In the genomic region with DNA sequence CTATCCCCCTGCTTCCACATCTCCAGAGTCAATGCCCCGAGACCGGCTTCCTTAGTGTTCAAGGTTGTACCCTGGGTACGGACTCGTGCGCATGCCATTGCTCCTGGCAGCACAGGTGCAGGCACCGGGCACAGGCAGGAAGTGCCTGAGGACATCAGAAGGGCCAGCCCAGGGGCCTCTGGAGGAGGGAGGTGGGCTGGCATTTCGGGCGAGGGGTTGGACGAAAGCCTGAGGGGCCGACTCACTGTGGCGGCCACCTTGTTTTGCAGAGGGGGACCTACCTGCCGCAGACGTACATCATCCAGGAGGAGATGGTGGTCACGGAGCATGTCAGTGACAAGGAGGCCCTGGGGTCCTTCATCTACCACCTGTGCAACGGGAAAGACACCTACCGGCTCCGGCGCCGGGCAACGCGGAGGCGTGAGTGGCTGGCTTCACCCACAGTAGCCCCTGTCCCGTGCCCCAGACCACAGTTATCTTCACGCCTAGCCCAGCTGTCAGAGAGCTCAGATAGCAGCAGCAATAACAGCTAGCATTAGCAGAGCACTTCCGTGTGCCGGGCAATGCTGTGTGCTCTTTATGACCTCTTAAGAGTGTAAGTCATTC, we compare ENCODE assay signal across 12 cellular contexts. TPM values are rescaled to one million over a fixed set of nuclear protein-coding genes. Genes with fewer than 3 reads are reported as not detected.
DNase-seq lines count a peak whose midpoint lies in the region; ATAC-seq and TF ChIP-seq lines count a peak whose summit lies in the region.
"Had no signal": no experiment of that assay in that cellular context is flagged by ENCODE, and none has a peak within 500 bp of the region (broad histone marks: within the 10 kb centered on the region; RNA-seq: fewer than 3 reads in every experiment).

No MANE protein-coding gene starts in this region.

- H3K79me1 ChIP-seq in neuronal stem cell (ENCODE audit: low read depth, low read length), result peaks cover 6% of the 10 kb centered on the region

- H3K14ac ChIP-seq in neuronal stem cell (ENCODE audit: low read length), result no peak overlapping the region

- DNase-seq in DND-41 (no peak), coronary artery (ENCODE audit: low spot score) (peak; percentile 60), neuronal stem cell (ENCODE audit: low spot score) (no peak), NCI-H1417 treated with DMSO at 0.1 percent for 48 hours (lab: John Stamatoyannopoulos, UW) (no peak), GDM1 (lab: John Stamatoyannopoulos, UW) (no peak), erythroblast (lab: John Stamatoyannopoulos, UW) (no peak)
- DNase-seq: Calu3, NCI-H2227 treated with DMSO at 0.1 percent for 48 hours had no signal

- H3K9ac ChIP-seq in DND-41 (ENCODE audit: low read depth, low read length), result no peak overlapping the region
- no peak overlapping the region for H3K9ac ChIP-seq in neuronal stem cell (ENCODE audit: low read depth, low read length, poor library complexity)

- no peak overlapping the region for H3K4me2 ChIP-seq in DND-41 (ENCODE audit: insufficient read depth, low read length)
- no peak overlapping the region for H3K4me2 ChIP-seq in neuronal stem cell (ENCODE audit: insufficient read depth, low read length, poor library complexity, severe bottlenecking)

- TF ChIP-seq CTCF in DND-41 (IDR thresholded peaks at IDR 0.05; ENCODE audit: borderline replicate concordance, extremely low read depth, low read length, poor library complexity, severe bottlenecking), result no peak
- TF ChIP-seq CTCF in coronary artery (IDR thresholded peaks at IDR 0.05), result no peak

- H2AFZ ChIP-seq in DND-41 (ENCODE audit: low read depth, low read length) (no peak overlapping the region), neuronal stem cell (ENCODE audit: low read length) (no peak overlapping the region)

- peak overlapping the region; percentile 48 for H3K23ac ChIP-seq in neuronal stem cell (ENCODE audit: low read depth, low read length, poor library complexity)

- no peak overlapping the region for H2AK5ac ChIP-seq in neuronal stem cell (ENCODE audit: low read depth, low read length)

- H3K9me3 ChIP-seq in DND-41 (ENCODE audit: insufficient read depth, low read length, severe bottlenecking), result no peaks in the 10 kb centered on the region
- no peaks in the 10 kb centered on the region for H3K9me3 ChIP-seq in KOPT-K1 (ENCODE audit: insufficient read depth, low read length, poor library complexity, severe bottlenecking)
- H3K9me3 ChIP-seq in neuronal stem cell (replicated peaks in 1 of 2; ENCODE audit: control insufficient read depth in 2 of 2, insufficient read depth in 1 of 2, low read depth in 1 of 2, low read length in 2 of 2), result no peaks in the 10 kb centered on the region
- H3K9me3 ChIP-seq: neutrophil, tibial artery had no signal

- H4K8ac ChIP-seq in neuronal stem cell (ENCODE audit: low read depth, low read length), result no peak overlapping the region

- no peak overlapping the region for H2BK15ac ChIP-seq in neuronal stem cell (ENCODE audit: low read length)

- no peak overlapping the region for H2BK12ac ChIP-seq in neuronal stem cell (ENCODE audit: low read length)

- H2BK120ac ChIP-seq in neuronal stem cell (ENCODE audit: low read depth, low read length), result no peak overlapping the region

- H3K27me3 ChIP-seq in DND-41 (ENCODE audit: insufficient read depth, low read length, poor library complexity), result no peaks in the 10 kb centered on the region
- no peaks in the 10 kb centered on the region for H3K27me3 ChIP-seq in neuronal stem cell (ENCODE audit: control insufficient read depth in 3 of 3, insufficient read depth in 3 of 3, low read depth in 1 of 3, low read length in 3 of 3)
- H3K27me3 ChIP-seq: neutrophil, tibial artery had no signal

- WGBS in neuronal stem cell (ENCODE audit: extremely low coverage in 2 of 2, insufficient read length in 2 of 2, insufficient replicate concordance in 1 of 2), 2 donors, result no CpG with 5 or more reads among the region's 26 CpGs

- H4K91ac ChIP-seq in neuronal stem cell (ENCODE audit: low read depth, low read length, poor library complexity), result no peak overlapping the region

- no peaks in the 10 kb centered on the region for H3K79me2 ChIP-seq in DND-41 (ENCODE audit: insufficient read depth, low read length)

- no peak for TF ChIP-seq POLR2A in erythroblast (IDR thresholded peaks at IDR 0.05; ENCODE audit: low read length)

- H3K27ac ChIP-seq in DND-41 (ENCODE audit: low read length) (peak overlapping the region; percentile 53), KOPT-K1 (ENCODE audit: low read depth, low read length, poor library complexity, severe bottlenecking) (peak overlapping the region; percentile 80), coronary artery (no peak overlapping the region), neuronal stem cell (replicated peaks; ENCODE audit: low read length) (no peak overlapping the region)
- H3K27ac ChIP-seq: neutrophil, tibial artery had no signal

- peaks cover 9% of the 10 kb centered on the region for H4K20me1 ChIP-seq in DND-41 (ENCODE audit: insufficient read depth, low read length)

- H3K4me1 ChIP-seq in DND-41 (ENCODE audit: insufficient read depth, low read length) (peaks cover 24% of the 10 kb centered on the region), neuronal stem cell (ENCODE audit: control insufficient read depth in 2 of 2, insufficient read depth in 1 of 2, low read depth in 1 of 2, low read length in 2 of 2) (peaks cover 0 to 12% of the 10 kb centered on the region in 2 donors)
- H3K4me1 ChIP-seq: tibial artery had no signal

- no peak overlapping the region for H2BK5ac ChIP-seq in neuronal stem cell (ENCODE audit: low read length)

- H3K36me3 ChIP-seq in DND-41 (ENCODE audit: insufficient read depth, low read length) (peaks cover 43% of the 10 kb centered on the region), KOPT-K1 (ENCODE audit: insufficient read depth, low read length) (peaks cover 46% of the 10 kb centered on the region), neuronal stem cell (replicated peaks in 1 of 2; ENCODE audit: control insufficient read depth in 2 of 2, insufficient read depth in 2 of 2, low read length in 2 of 2) (peaks cover 42 to 78% of the 10 kb centered on the region in 2 donors)

- no peak overlapping the region for H3K18ac ChIP-seq in neuronal stem cell (ENCODE audit: low read length)

- ATAC-seq in DND-41 (ENCODE audit: insufficient read depth, low read depth) (no peak), GM18858 (IDR thresholded peaks at IDR 0.05; ENCODE audit: unreplicated experiment) (no peak)

- H3K4me3 ChIP-seq in DND-41 (ENCODE audit: low read depth in 1 of 2, low read length in 2 of 2), result no peak overlapping the region
- no peak overlapping the region for H3K4me3 ChIP-seq in coronary artery
- no peak overlapping the region for H3K4me3 ChIP-seq in neuronal stem cell (ENCODE audit: low read length in 2 of 2)
- H3K4me3 ChIP-seq: tibial artery had no signal

- H3K4ac ChIP-seq in neuronal stem cell (ENCODE audit: low read length), result no peak overlapping the region

RNA-seq across cellular contexts. Expression of gene ITM2C, which starts 12.5 kb away (rescaled TPM):
- 167 TPM for polyA plus RNA-seq in neuronal stem cell (2013, experiment 1 of 2)
- polyA plus RNA-seq in neuronal stem cell (2013, experiment 2 of 2), result 168 TPM

RNA-seq across cellular contexts. Expression of gene GPR55, which starts 47.8 kb away (rescaled TPM):
- not detected for polyA plus RNA-seq in neuronal stem cell (2013, experiment 1 of 2)
- polyA plus RNA-seq in neuronal stem cell (2013, experiment 2 of 2), result not detected

Comparison
In these comparisons a context has a peak if more than half of its experiments do, and no peak if none do; other contexts are left out.
1. H3K27ac ChIP-seq: peak in DND-41 (single experiment) and KOPT-K1 (single experiment); none in coronary artery (0 of 2) and neuronal stem cell (single experiment).